ENCODE assay signal across 11 cellular contexts in genomic region chr4:85607624-85608023, GRCh38.
DNase-seq lines count a peak whose midpoint lies in the region; ATAC-seq and TF ChIP-seq lines count a peak whose summit lies in the region.
"Had no signal": no experiment of that assay in that cellular context is flagged by ENCODE, and none has a peak within 500 bp of the region (broad histone marks: within the 10 kb centered on the region; RNA-seq: fewer than 3 reads in every experiment).

No MANE protein-coding gene starts in this region.

- DNase-seq in DMS53 (lab: John Stamatoyannopoulos, UW): peak; percentile 78
- DNase-seq in NCI-H510A treated with DMSO at 0.1 percent for 48 hours (lab: John Stamatoyannopoulos, UW): peak; percentile 67
- no peak for DNase-seq in stimulated activated CD4-positive, alpha-beta T cell treated with anti-CD3 and anti-CD28 coated beads, Interleukin-4, amount 100 ng/mL, for 1 hour
- DNase-seq in superior temporal gyrus (ENCODE audit: extremely low spot score): no peak
- no peak for DNase-seq in activated CD4-positive, alpha-beta T cell treated with anti-CD3 and anti-CD28 coated beads, Interleukin-2, amount 50 U/mL, for 4 hours
- no peak for DNase-seq in RWPE1 (ENCODE audit: low spot score)
- DNase-seq: foreskin keratinocyte, WERI-Rb-1 had no signal

- CTCF ChIA-PET in RWPE1 (lab: Yijun Ruan, JAX): no interaction called here

- H3K27ac ChIP-seq in RWPE1: no peak overlapping the region
- H3K27ac ChIP-seq: ascending aorta, foreskin keratinocyte, WERI-Rb-1 had no signal

- peak; percentile 43 for ATAC-seq in GM19455 (IDR thresholded peaks at IDR 0.05; ENCODE audit: unreplicated experiment)
- ATAC-seq in HG03097 (IDR thresholded peaks at IDR 0.05; ENCODE audit: low FRiP score, unreplicated experiment): peak; percentile 65
- ATAC-seq: foreskin keratinocyte had no signal

- TF ChIP-seq CTCF in RWPE1 (conservative IDR thresholded peaks at IDR 0.05; ENCODE audit: low read depth): no peak

- POLR2A ChIA-PET in RWPE1 (lab: Yijun Ruan, JAX; ENCODE audit: low non-redundant PET): no interaction called here

Comparison
In these comparisons a context has a peak if more than half of its experiments do, and no peak if none do; other contexts are left out.
1. DNase-seq: peak in DMS53 (single experiment) and NCI-H510A treated with DMSO at 0.1 percent for 48 hours (single experiment); none in stimulated activated CD4-positive, alpha-beta T cell treated with anti-CD3 and anti-CD28 coated beads, Interleukin-4, amount 100 ng/mL, for 1 hour (single experiment), superior temporal gyrus (single experiment), activated CD4-positive, alpha-beta T cell treated with anti-CD3 and anti-CD28 coated beads, Interleukin-2, amount 50 U/mL, for 4 hours (0 of 2) and RWPE1 (single experiment).